In genomic region chr4:76235407-76235806, GRCh38 we compare ENCODE assay signal across 20 cellular contexts. TPM values are rescaled to one million over a fixed set of nuclear protein-coding genes. Genes with fewer than 3 reads are reported as not detected.
DNase-seq lines count a peak whose midpoint lies in the region; FAIRE-seq and TF ChIP-seq lines count a peak whose summit lies in the region.
"Had no signal": no experiment of that assay in that cellular context is flagged by ENCODE, and none has a peak within 500 bp of the region (broad histone marks: within the 10 kb centered on the region; RNA-seq: fewer than 3 reads in every experiment).

No MANE protein-coding gene starts in this region.

- H3K27ac ChIP-seq in breast epithelium, result peak overlapping the region; percentile 23 to 52
- peak overlapping the region in 1 of 2 donors; percentile 21 for H3K27ac ChIP-seq in liver (ENCODE audit: low read depth in 1 of 2, low read length in 2 of 2)
- peak overlapping the region; percentile 71 to 83 (median 81) for H3K27ac ChIP-seq in thyroid gland
- H3K27ac ChIP-seq: cardiac muscle cell, HL-60 had no signal

- TF ChIP-seq RAD21 in liver (IDR thresholded peaks at IDR 0.05), result no peak

- H3K4me3 ChIP-seq in breast epithelium (no peak overlapping the region), liver (ENCODE audit: low read depth in 1 of 3, low read length in 3 of 3) (no peak overlapping the region), thyroid gland (replicated peaks in 1 of 3) (no peak overlapping the region)
- H3K4me3 ChIP-seq: cardiac muscle cell had no signal

- TF ChIP-seq POLR2A in breast epithelium (IDR thresholded peaks at IDR 0.05) (no peak), thyroid gland (IDR thresholded peaks at IDR 0.05) (no peak)

- intact Hi-C loops in breast epithelium (cut with DNase I; ENCODE audit: low total_unique reads) (no loop called here), thyroid gland (cut with DNase I) (no loop called here)

- 67% methylated on average over 2 of the region's 2 CpGs for WGBS in liver
- WGBS in thyroid gland, 2 donors, result 91 to 96% methylated on average over 2 of the region's 2 CpGs

- DNase-seq in LoVo (ENCODE audit: low spot score) (peak; percentile 28), breast epithelium (ENCODE audit: low spot score in 2 of 2) (no peak), thyroid gland (no peak), mesenteric fat pad (ENCODE audit: low spot score) (no peak), RCC 7860 (ENCODE audit: low spot score) (no peak)
- no peak for DNase-seq in effector CD8-positive, alpha-beta T cell (lab: John Stamatoyannopoulos, UW)
- DNase-seq: activated B cell treated with CpG ODN at 0.5 μM for 24 hours; activated CD8-positive, alpha-beta T cell treated with anti-CD3 and anti-CD28 coated beads, Interleukin-2, amount 10 ng/mL, durations not matched to agents 7 days and 5 days; activated naive CD4-positive, alpha-beta T cell; activated T-cell treated with anti-CD3 and anti-CD28 coated beads, Interleukin-2, amount 50 U/mL, for 24 hours; AML-193; foreskin fibroblast; NCI-H146; nephron progenitor cell; stimulated activated CD4-positive, alpha-beta T cell treated with anti-CD3 and anti-CD28 coated beads, Interleukin-2, amount 100 ng/mL, for 48 hours had no signal

- no peak for FAIRE-seq in RCC 7860 (lab: Jason Lieb, UNC)

- H3K9me3 ChIP-seq in breast epithelium (peaks cover 0 to 7% of the 10 kb centered on the region in 2 donors), liver (ENCODE audit: control insufficient read depth in 4 of 4, low read length in 3 of 4) (peaks cover 0 to 8% (median 0%) of the 10 kb centered on the region in 4 donors), thyroid gland (no peaks in the 10 kb centered on the region)

- H3K4me1 ChIP-seq in breast epithelium, result no peaks in the 10 kb centered on the region
- H3K4me1 ChIP-seq in liver (ENCODE audit: control insufficient read depth in 4 of 4, insufficient read depth in 4 of 4, low read length in 3 of 4), result peaks cover 1 to 7% (median 6%) of the 10 kb centered on the region in 4 donors
- H3K4me1 ChIP-seq in thyroid gland, result peaks cover 29 to 45% of the 10 kb centered on the region in 2 donors

- TF ChIP-seq CTCF in breast epithelium (IDR thresholded peaks at IDR 0.05), result no peak
- TF ChIP-seq CTCF in liver (IDR thresholded peaks at IDR 0.05; ENCODE audit: low read depth, low read length, missing input control), result no peak
- no peak for TF ChIP-seq CTCF in thyroid gland (IDR thresholded peaks at IDR 0.05)

- H3K36me3 ChIP-seq in breast epithelium (no peaks in the 10 kb centered on the region), liver (ENCODE audit: control insufficient read depth in 4 of 4, insufficient read depth in 3 of 4, low read depth in 1 of 4, low read length in 3 of 4) (no peaks in the 10 kb centered on the region), thyroid gland (no peaks in the 10 kb centered on the region)
- H3K36me3 ChIP-seq: cardiac muscle cell, upper lobe of left lung had no signal

- H3K27me3 ChIP-seq in breast epithelium (no peaks in the 10 kb centered on the region), liver (ENCODE audit: control insufficient read depth in 4 of 4, insufficient read depth in 4 of 4, low read length in 3 of 4) (no peaks in the 10 kb centered on the region), thyroid gland (no peaks in the 10 kb centered on the region)
- H3K27me3 ChIP-seq: cardiac muscle cell, upper lobe of left lung had no signal

- H3K9ac ChIP-seq in liver (ENCODE audit: low read depth in 1 of 2, low read length in 2 of 2), result peak overlapping the region in 1 of 2 donors; percentile 49

TF ChIP-seq in liver, 16 proteins besides CTCF, POLR2A, EP300 and RAD21:
- TF ChIP-seq GABPA (IDR thresholded peaks at IDR 0.05 in 1 of 2, conservative IDR thresholded peaks at IDR 0.05 in 1 of 2) (no peak), SP1 (IDR thresholded peaks at IDR 0.05) (no peak), YY1 (IDR thresholded peaks at IDR 0.05) (peak; percentile 10), FOXA2 (IDR thresholded peaks at IDR 0.05) (no peak), ZBTB33 (IDR thresholded peaks at IDR 0.05) (no peak), JUND (IDR thresholded peaks at IDR 0.05) (no peak), EGR1 (IDR thresholded peaks at IDR 0.05; ENCODE audit: low read depth in 2 of 2) (no peak), FOXA1 (IDR thresholded peaks at IDR 0.05) (no peak)

RNA-seq across cellular contexts. Expression of gene FAM47E, which starts 16.1 kb away (rescaled TPM):
- total RNA-seq in breast epithelium (10 to 100 TPM in 1 of 3 donors, 1 to 10 TPM in 2; 6.1 to 17.9 (median 9.5) TPM), liver (1 to 10 TPM; 1.3 to 2.0 TPM), thyroid gland (10 to 100 TPM in 3 of 4 donors, 1 to 10 TPM in 1; 9.7 to 16.9 (median 13.7) TPM), mesenteric fat pad (3.3 TPM)
- 1 to 10 TPM in 1 of 2 donors, under 1 TPM in 1; 0.85 to 2.5 TPM for polyA plus RNA-seq in liver
- total RNA-seq: activated B cell treated with CpG ODN at 0.5 μM for 24 hours; activated CD8-positive, alpha-beta T cell treated with anti-CD3 and anti-CD28 coated beads, Interleukin-2, amount 10 ng/mL, durations not matched to agents 7 days and 5 days; T-helper 2 cell treated with Interferon-gamma antibody and Interleukin-4, amounts not matched to agents 100 ng/mL and 5 ng/mL, for 36 hours had no signal

RNA-seq across cellular contexts. Expression of gene SCARB2, which starts 21.8 kb away (rescaled TPM):
- total RNA-seq in breast epithelium (100 to 1,000 TPM; 148 to 231 (median 160) TPM), liver (100 to 1,000 TPM in 1 of 2 donors, 10 to 100 TPM in 1; 81.0 to 136 TPM), thyroid gland (100 to 1,000 TPM; 178 to 271 (median 206) TPM), mesenteric fat pad (176 TPM)
- polyA plus RNA-seq in liver, result 10 to 100 TPM; 58.2 to 66.5 TPM
